ENCODE assay signal across 11 cellular contexts in genomic region chrX:131626681-131627296, GRCh38.
DNase-seq lines count a peak whose midpoint lies in the region; ATAC-seq and TF ChIP-seq lines count a peak whose summit lies in the region.
"Had no signal": no experiment of that assay in that cellular context is flagged by ENCODE, and none has a peak within 500 bp of the region (broad histone marks: within the 10 kb centered on the region; RNA-seq: fewer than 3 reads in every experiment).

No MANE protein-coding gene starts in this region.

- peaks cover 37% of the 10 kb centered on the region for H3K27me3 Mint-ChIP-seq in osteocyte (ENCODE audit: unreplicated experiment)
- peaks cover 4% of the 10 kb centered on the region for H3K27me3 Mint-ChIP-seq in activated CD8-positive, alpha-beta T cell treated with anti-CD3 and anti-CD28 coated beads, Interleukin-2, amount 10 ng/mL, durations not matched to agents 7 days and 5 days (ENCODE audit: low read depth)

- H3K36me3 Mint-ChIP-seq in osteocyte (ENCODE audit: unreplicated experiment), result no peaks in the 10 kb centered on the region
- H3K36me3 Mint-ChIP-seq in activated CD8-positive, alpha-beta T cell treated with anti-CD3 and anti-CD28 coated beads, Interleukin-2, amount 10 ng/mL, durations not matched to agents 7 days and 5 days (ENCODE audit: low read depth), result no peaks in the 10 kb centered on the region
- H3K36me3 Mint-ChIP-seq: naive B cell had no signal

- H3K4me1 Mint-ChIP-seq in osteocyte (ENCODE audit: unreplicated experiment), result no peaks in the 10 kb centered on the region
- H3K4me1 Mint-ChIP-seq in activated CD8-positive, alpha-beta T cell treated with anti-CD3 and anti-CD28 coated beads, Interleukin-2, amount 10 ng/mL, durations not matched to agents 7 days and 5 days (ENCODE audit: low read depth), result no peaks in the 10 kb centered on the region
- H3K4me1 Mint-ChIP-seq: naive B cell had no signal

- DNase-seq in NCI-H345 (lab: John Stamatoyannopoulos, UW) (peak; percentile 3), NCI-H345 treated with DMSO at 0.1 percent for 48 hours (lab: John Stamatoyannopoulos, UW; ENCODE audit: unreplicated experiment) (no peak), NCI-H82 (lab: John Stamatoyannopoulos, UW) (peak; percentile 34), epithelial cell of esophagus (ENCODE audit: low read depth) (peak; percentile 2), osteocyte (ENCODE audit: extremely low spot score, unreplicated experiment) (no peak)
- no peak for DNase-seq in activated CD8-positive, alpha-beta T cell treated with anti-CD3 and anti-CD28 coated beads, Interleukin-2, amount 10 ng/mL, durations not matched to agents 7 days and 5 days
- DNase-seq in activated CD8-positive, alpha-beta memory T cell treated with anti-CD3 and anti-CD28 coated beads, Interleukin-2, amount 50 U/mL, for 48 hours, result no peak
- DNase-seq in stimulated activated CD4-positive, alpha-beta T cell treated with anti-CD3 and anti-CD28 coated beads, Interleukin-1b, Interleukin-23, amount 100 ng/mL, for 48 hours, result no peak
- DNase-seq: aorta, naive B cell, NCI-H1092 had no signal

- H3K4me3 Mint-ChIP-seq in osteocyte (ENCODE audit: unreplicated experiment), result no peak overlapping the region
- no peak overlapping the region for H3K4me3 Mint-ChIP-seq in activated CD8-positive, alpha-beta T cell treated with anti-CD3 and anti-CD28 coated beads, Interleukin-2, amount 10 ng/mL, durations not matched to agents 7 days and 5 days
- H3K4me3 Mint-ChIP-seq: naive B cell had no signal

- H3K9me3 Mint-ChIP-seq in osteocyte (ENCODE audit: unreplicated experiment), result no peaks in the 10 kb centered on the region
- H3K9me3 Mint-ChIP-seq in activated CD8-positive, alpha-beta T cell treated with anti-CD3 and anti-CD28 coated beads, Interleukin-2, amount 10 ng/mL, durations not matched to agents 7 days and 5 days (ENCODE audit: insufficient read depth), result no peaks in the 10 kb centered on the region
- H3K9me3 Mint-ChIP-seq: naive B cell had no signal

- H3K27ac Mint-ChIP-seq in osteocyte (ENCODE audit: unreplicated experiment), result no peak overlapping the region
- no peak overlapping the region for H3K27ac Mint-ChIP-seq in activated CD8-positive, alpha-beta T cell treated with anti-CD3 and anti-CD28 coated beads, Interleukin-2, amount 10 ng/mL, durations not matched to agents 7 days and 5 days

- H3K4me3 ChIP-seq in epithelial cell of esophagus (ENCODE audit: low read length), result no peak overlapping the region

- POLR2A ChIA-PET in activated CD8-positive, alpha-beta T cell treated with anti-CD3 and anti-CD28 coated beads, Interleukin-2, amount 10 ng/mL, durations not matched to agents 7 days and 5 days (lab: Charles Lee), result no interaction called here

- no peak for ATAC-seq in activated CD8-positive, alpha-beta T cell treated with anti-CD3 and anti-CD28 coated beads, Interleukin-2, amount 10 ng/mL, durations not matched to agents 7 days and 5 days

- CTCF ChIA-PET in activated CD8-positive, alpha-beta T cell treated with anti-CD3 and anti-CD28 coated beads, Interleukin-2, amount 10 ng/mL, durations not matched to agents 7 days and 5 days (lab: Charles Lee), result no interaction called here

- no peak for TF ChIP-seq CTCF in epithelial cell of esophagus (IDR thresholded peaks at IDR 0.05; ENCODE audit: insufficient read depth, low read depth, low read length, missing control alignments)
- TF ChIP-seq CTCF in osteocyte (IDR thresholded peaks at IDR 0.05), result peak; percentile 80

Comparison
In these comparisons a context has a peak if more than half of its experiments do, and no peak if none do; other contexts are left out.
1. DNase-seq: peak in NCI-H345 (single experiment), NCI-H82 (single experiment) and epithelial cell of esophagus (single experiment); none in NCI-H345 treated with DMSO at 0.1 percent for 48 hours (single experiment), osteocyte (single experiment), activated CD8-positive, alpha-beta T cell treated with anti-CD3 and anti-CD28 coated beads, Interleukin-2, amount 10 ng/mL, durations not matched to agents 7 days and 5 days (single experiment), activated CD8-positive, alpha-beta memory T cell treated with anti-CD3 and anti-CD28 coated beads, Interleukin-2, amount 50 U/mL, for 48 hours (single experiment) and stimulated activated CD4-positive, alpha-beta T cell treated with anti-CD3 and anti-CD28 coated beads, Interleukin-1b, Interleukin-23, amount 100 ng/mL, for 48 hours (single experiment).